ENCODE assay signal across 8 cellular contexts in the genomic region with DNA sequence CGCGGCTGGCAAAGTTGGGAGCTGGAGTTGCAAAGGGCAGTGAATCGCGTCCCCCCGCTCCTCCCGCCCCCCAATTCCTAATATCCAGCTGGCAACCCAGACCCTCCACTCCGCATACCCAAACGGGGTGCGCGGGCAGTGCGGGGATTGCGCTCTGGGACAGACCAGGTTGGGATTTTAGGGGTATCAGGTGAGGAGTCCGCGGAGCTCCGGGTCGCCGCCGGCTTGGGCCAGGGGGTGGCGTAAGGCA. TPM values are rescaled to one million over a fixed set of nuclear protein-coding genes. Genes with fewer than 3 reads are reported as not detected.
DNase-seq lines count a peak whose midpoint lies in the region; ATAC-seq and TF ChIP-seq lines count a peak whose summit lies in the region.

No MANE protein-coding gene starts in this region.

- DNase-seq in breast epithelium (ENCODE audit: low spot score in 2 of 2) (no peak), MCF 10A (ENCODE audit: unreplicated experiment) (no peak), ascending aorta (ENCODE audit: low spot score in 2 of 2) (peak in 1 of 2 donors; percentile 63), right lobe of liver (no peak), upper lobe of right lung (peak; percentile 80), DMS153 (lab: John Stamatoyannopoulos, UW) (no peak)
- DNase-seq in stimulated activated naive CD4-positive, alpha-beta T cell treated with Interleukin-2 at 50 U/mL for 16 hours (lab: John Stamatoyannopoulos, UW) = no peak

- no peak overlapping the region for H3K4me3 Mint-ChIP-seq in MCF 10A (ENCODE audit: unreplicated experiment)

- POLR2A ChIA-PET in MCF 10A (lab: Yijun Ruan, JAX) = no interaction called here

- H3K9me3 Mint-ChIP-seq in MCF 10A (ENCODE audit: unreplicated experiment) = no peaks in the 10 kb centered on the region

- H3K27ac ChIP-seq in breast epithelium = peak overlapping the region; percentile 84 to 85
- H3K27ac ChIP-seq in ascending aorta = peak overlapping the region in 1 of 2 donors; percentile 58
- H3K27ac ChIP-seq in right lobe of liver = peak overlapping the region; percentile 86 to 97 (median 96)
- H3K27ac ChIP-seq in upper lobe of right lung = peak overlapping the region; percentile 76

- H3K9me3 ChIP-seq in breast epithelium (no peaks in the 10 kb centered on the region), ascending aorta (no peaks in the 10 kb centered on the region), right lobe of liver (no peaks in the 10 kb centered on the region), upper lobe of right lung (no peaks in the 10 kb centered on the region)

- no peak for TF ChIP-seq POLR2A in breast epithelium (IDR thresholded peaks at IDR 0.05)
- no peak for TF ChIP-seq POLR2A in right lobe of liver (IDR thresholded peaks at IDR 0.05)

- no peaks in the 10 kb centered on the region for H3K27me3 ChIP-seq in breast epithelium
- H3K27me3 ChIP-seq in ascending aorta = no peaks in the 10 kb centered on the region
- H3K27me3 ChIP-seq in right lobe of liver = no peaks in the 10 kb centered on the region
- no peaks in the 10 kb centered on the region for H3K27me3 ChIP-seq in upper lobe of right lung

- intact Hi-C loops in breast epithelium (cut with DNase I; ENCODE audit: low total_unique reads) = no loop called here
- intact Hi-C loops in MCF 10A (cut with micrococcal nuclease) = loop anchor here (1.0 kb wide), 2 partner anchors 141 to 180 kb away; no protein-coding TSS in a partner anchor
- intact Hi-C loops in ascending aorta (cut with DNase I) = no loop called here
- intact Hi-C loops in right lobe of liver (cut with DNase I) = loop anchor here (10.0 kb wide), 1 partner anchor 141 kb away; no protein-coding TSS in a partner anchor
- intact Hi-C loops in upper lobe of right lung (cut with DNase I) = no loop called here

- H3K4me1 ChIP-seq in breast epithelium = no peaks in the 10 kb centered on the region
- no peaks in the 10 kb centered on the region for H3K4me1 ChIP-seq in ascending aorta
- H3K4me1 ChIP-seq in right lobe of liver = peaks cover 0 to 46% (median 11%) of the 10 kb centered on the region in 4 donors
- peaks cover 11% of the 10 kb centered on the region for H3K4me1 ChIP-seq in upper lobe of right lung

- H3K4me3 ChIP-seq in breast epithelium (peak overlapping the region; percentile 66 to 84 (median 74)), ascending aorta (peak overlapping the region; percentile 65 to 68), right lobe of liver (peak overlapping the region; percentile 83 to 91 (median 89)), upper lobe of right lung (peak overlapping the region; percentile 69)

- no CpG with 5 or more reads among the region's 19 CpGs for WGBS in right lobe of liver (ENCODE audit: insufficient coverage, low coverage, low lambda C conversion rate, missing lambda C conversion rate)

- peaks cover 50% of the 10 kb centered on the region for H3K27me3 Mint-ChIP-seq in MCF 10A (ENCODE audit: insufficient read depth, unreplicated experiment)

- peaks cover 4% of the 10 kb centered on the region for H3K36me3 Mint-ChIP-seq in MCF 10A (ENCODE audit: insufficient read depth, unreplicated experiment)

- H3K36me3 ChIP-seq in breast epithelium (no peaks in the 10 kb centered on the region), ascending aorta (no peaks in the 10 kb centered on the region), right lobe of liver (no peaks in the 10 kb centered on the region), upper lobe of right lung (no peaks in the 10 kb centered on the region)

- H3K27ac Mint-ChIP-seq in MCF 10A (ENCODE audit: low read depth, unreplicated experiment) = no peak overlapping the region

- CTCF ChIA-PET in MCF 10A (lab: Yijun Ruan, JAX) = interaction anchor here (0.6 to 2.7 kb wide), 14 partner anchors 10 to 208 kb away, joined by 3 to 18 read pairs (median 3); no protein-coding TSS in a partner anchor

- TF ChIP-seq CTCF in breast epithelium (IDR thresholded peaks at IDR 0.05) (peak in 2 of 3 donors; percentile 27 to 33), MCF 10A (IDR thresholded peaks at IDR 0.05; ENCODE audit: unreplicated experiment) (no peak), ascending aorta (IDR thresholded peaks at IDR 0.05) (no peak), right lobe of liver (IDR thresholded peaks at IDR 0.05) (peak; percentile 32 to 45 (median 38)), upper lobe of right lung (IDR thresholded peaks at IDR 0.05) (no peak)

- BruUV-seq in MCF 10A (replicated peaks; lab: Mats Ljungman, UMichigan) = no TSS peak

- ATAC-seq in right lobe of liver = no peak
- ATAC-seq in upper lobe of right lung = no peak
- ATAC-seq in HG03108 (IDR thresholded peaks at IDR 0.05; ENCODE audit: unreplicated experiment) = no peak

- no peaks in the 10 kb centered on the region for H3K4me1 Mint-ChIP-seq in MCF 10A (ENCODE audit: insufficient read depth, unreplicated experiment)

RNA-seq across cellular contexts. Expression of a gene that starts 0.6 kb away (rescaled TPM):
- 10 to 100 TPM; 31.7 to 70.2 (median 44.6) TPM for total RNA-seq in breast epithelium
- total RNA-seq in MCF 10A (2022) = 0.93 and 1.5 TPM in 2 replicates
- 19.8 TPM for total RNA-seq in ascending aorta
- 100 to 1,000 TPM in 5 of 6 experiments, 10 to 100 TPM in 1; 96.4 to 152 (median 123) TPM for total RNA-seq in right lobe of liver
- 31.0 TPM for total RNA-seq in upper lobe of right lung

Comparison
In these comparisons a context has a peak if more than half of its experiments do, and no peak if none do; other contexts are left out.
1. CTCF ChIP-seq: peak in breast epithelium (2 of 3) and right lobe of liver (4 of 4); none in MCF 10A (single experiment), ascending aorta (0 of 3) and upper lobe of right lung (single experiment).
2. intact Hi-C loops: an anchor here in MCF 10A (1.0 kb wide) and right lobe of liver (10.0 kb wide); none called in breast epithelium, ascending aorta and upper lobe of right lung.
3. Peak in every context shown above with its lines, with median percentiles within 50 percentile points of each other: H3K4me3 ChIP-seq.